Comparison of ENCODE assay signal across 9 cellular contexts in genomic region chr1:40421694-40422384, GRCh38. TPM values are rescaled to one million over a fixed set of nuclear protein-coding genes. Genes with fewer than 3 reads are reported as not detected.
DNase-seq lines count a peak whose midpoint lies in the region; TF ChIP-seq lines count a peak whose summit lies in the region.
"Had no signal": no experiment of that assay in that cellular context is flagged by ENCODE, and none has a peak within 500 bp of the region (broad histone marks: within the 10 kb centered on the region; RNA-seq: fewer than 3 reads in every experiment).

No MANE protein-coding gene starts in this region.

- no peak overlapping the region for H3K27ac ChIP-seq in smooth muscle cell (ENCODE audit: low read depth)

- peaks cover 4% of the 10 kb centered on the region for H3K4me1 ChIP-seq in smooth muscle cell (ENCODE audit: low read depth)

- peaks cover 53% of the 10 kb centered on the region for H3K36me3 Mint-ChIP-seq in activated naive CD4-positive, alpha-beta T cell treated with anti-CD3 and anti-CD28 coated beads, Interleukin-2, amount 50 U/mL, for 24 hours
- peaks cover 28% of the 10 kb centered on the region for H3K36me3 Mint-ChIP-seq in type B pancreatic cell

- H3K4me3 Mint-ChIP-seq in activated naive CD4-positive, alpha-beta T cell treated with anti-CD3 and anti-CD28 coated beads, Interleukin-2, amount 50 U/mL, for 24 hours = no peak overlapping the region
- H3K4me3 Mint-ChIP-seq in type B pancreatic cell = no peak overlapping the region
- H3K4me3 Mint-ChIP-seq: CD4-positive, CD25-positive, alpha-beta regulatory T cell had no signal

- H3K27me3 Mint-ChIP-seq in activated naive CD4-positive, alpha-beta T cell treated with anti-CD3 and anti-CD28 coated beads, Interleukin-2, amount 50 U/mL, for 24 hours = no peaks in the 10 kb centered on the region
- H3K27me3 Mint-ChIP-seq in type B pancreatic cell = no peaks in the 10 kb centered on the region
- H3K27me3 Mint-ChIP-seq: CD4-positive, CD25-positive, alpha-beta regulatory T cell had no signal

- peaks cover 7% of the 10 kb centered on the region for H3K36me3 ChIP-seq in smooth muscle cell (ENCODE audit: low read depth)

- H3F3A ChIP-seq in smooth muscle cell (ENCODE audit: low read depth) = no peaks in the 10 kb centered on the region

- no peaks in the 10 kb centered on the region for H3K9me3 ChIP-seq in smooth muscle cell (replicated peaks; ENCODE audit: low read depth)

- in situ Hi-C loops in SK-MEL-5 (cut with HindIII; ENCODE audit: low pct_unique_long_range_greater_than_20kb, low sequenced_read_pairs) = no loop called here

- no peak overlapping the region for H2AFZ ChIP-seq in smooth muscle cell (ENCODE audit: low read depth)

- H3K4me1 Mint-ChIP-seq in activated naive CD4-positive, alpha-beta T cell treated with anti-CD3 and anti-CD28 coated beads, Interleukin-2, amount 50 U/mL, for 24 hours = peaks cover 9% of the 10 kb centered on the region
- peaks cover 26% of the 10 kb centered on the region for H3K4me1 Mint-ChIP-seq in type B pancreatic cell (ENCODE audit: unreplicated experiment)

- H3K4me2 ChIP-seq in smooth muscle cell = no peak overlapping the region

- H3K27me3 ChIP-seq in smooth muscle cell (ENCODE audit: low read depth) = no peaks in the 10 kb centered on the region

- TF ChIP-seq CTCF in type B pancreatic cell (conservative IDR thresholded peaks at IDR 0.05) = no peak
- no peak for TF ChIP-seq CTCF in smooth muscle cell (IDR thresholded peaks at IDR 0.05; ENCODE audit: borderline replicate concordance, insufficient read depth, poor library complexity, severe bottlenecking)

- H3K4me3 ChIP-seq in smooth muscle cell = no peak overlapping the region

- WGBS in smooth muscle cell (ENCODE audit: low lambda C conversion rate) = 82% methylated on average over 8 of the region's 8 CpGs

- H3K27ac Mint-ChIP-seq in activated naive CD4-positive, alpha-beta T cell treated with anti-CD3 and anti-CD28 coated beads, Interleukin-2, amount 50 U/mL, for 24 hours = peak overlapping the region; percentile 13
- H3K27ac Mint-ChIP-seq in type B pancreatic cell = peak overlapping the region; percentile 59

- intact Hi-C loops in head of caudate nucleus (cut with DNase I) = no loop called here

- no peaks in the 10 kb centered on the region for H3K79me2 ChIP-seq in smooth muscle cell (ENCODE audit: low read depth)

- no peaks in the 10 kb centered on the region for H4K20me1 ChIP-seq in smooth muscle cell (ENCODE audit: low read depth)

- no peak overlapping the region for H3K9ac ChIP-seq in smooth muscle cell (ENCODE audit: low read depth)

- H3K9me3 Mint-ChIP-seq in activated naive CD4-positive, alpha-beta T cell treated with anti-CD3 and anti-CD28 coated beads, Interleukin-2, amount 50 U/mL, for 24 hours = no peaks in the 10 kb centered on the region
- H3K9me3 Mint-ChIP-seq in type B pancreatic cell = no peaks in the 10 kb centered on the region

- no peak for DNase-seq in activated naive CD4-positive, alpha-beta T cell treated with Interleukin-2 at 50 U/mL for 16 hours
- DNase-seq in SK-MEL-5 (ENCODE audit: low read depth, low spot score) (peak; percentile 2), head of caudate nucleus (peak; percentile 21 to 89 (median 65)), type B pancreatic cell (ENCODE audit: extremely low spot score, unreplicated experiment) (no peak), smooth muscle cell (lab: John Stamatoyannopoulos, UW; ENCODE audit: unreplicated experiment) (no peak), SIG-M5 treated with dmso at 0.1 percent for 504 hours (lab: John Stamatoyannopoulos, UW; ENCODE audit: unreplicated experiment) (no peak), NCI-H524 treated with DMSO at 0.1 percent for 48 hours (lab: John Stamatoyannopoulos, UW) (no peak)
- DNase-seq: CD4-positive, CD25-positive, alpha-beta regulatory T cell had no signal

RNA-seq across cellular contexts. Expression of gene ZFP69B, which starts 28.4 kb away (rescaled TPM):
- total RNA-seq in SK-MEL-5 (2014; rRNA removed; shearing (Covaris generic)) = 3.3 and 3.4 TPM in 2 replicates
- polyA plus RNA-seq in SK-MEL-5 (2015; cell fraction: cytosol; rRNA removed) = 1.6 and 2.0 TPM in 2 replicates
- 2.0 and 2.8 TPM in 2 replicates for polyA plus RNA-seq in SK-MEL-5 (2015; cell fraction: nucleus; rRNA removed)
- total RNA-seq in type B pancreatic cell (ENCODE audit: low replicate concordance) (3.2 and 9.5 TPM in 2 replicates), smooth muscle cell (6.5 and 6.8 TPM in 2 replicates)
- polyA plus RNA-seq in smooth muscle cell = 1.5 and 4.3 TPM in 2 replicates

RNA-seq across cellular contexts. Expression of gene SMAP2, which starts 48.3 kb away (rescaled TPM):
- total RNA-seq in SK-MEL-5 (2014; rRNA removed; shearing (Covaris generic)) = 20.5 and 21.1 TPM in 2 replicates
- polyA plus RNA-seq in SK-MEL-5 (2015; cell fraction: cytosol; rRNA removed) = 31.1 and 40.8 TPM in 2 replicates
- 23.2 and 38.4 TPM in 2 replicates for polyA plus RNA-seq in SK-MEL-5 (2015; cell fraction: nucleus; rRNA removed)
- total RNA-seq in type B pancreatic cell (ENCODE audit: low replicate concordance) (16.8 and 20.9 TPM in 2 replicates), smooth muscle cell (16.0 and 18.4 TPM in 2 replicates)
- 22.5 and 29.7 TPM in 2 replicates for polyA plus RNA-seq in smooth muscle cell

RNA-seq across cellular contexts. Expression of gene ZFP69, which starts 55.3 kb away (rescaled TPM):
- 4.0 and 5.7 TPM in 2 replicates for total RNA-seq in SK-MEL-5 (2014; rRNA removed; shearing (Covaris generic))
- 3.1 and 4.5 TPM in 2 replicates for polyA plus RNA-seq in SK-MEL-5 (2015; cell fraction: cytosol; rRNA removed)
- polyA plus RNA-seq in SK-MEL-5 (2015; cell fraction: nucleus; rRNA removed) = 4.6 and 7.6 TPM in 2 replicates
- total RNA-seq in type B pancreatic cell (ENCODE audit: low replicate concordance) (2.2 and 5.1 TPM in 2 replicates), smooth muscle cell (2.1 and 2.6 TPM in 2 replicates)
- 0.97 and 4.3 TPM in 2 replicates for polyA plus RNA-seq in smooth muscle cell

Comparison
In these comparisons a context has a peak if more than half of its experiments do, and no peak if none do; other contexts are left out.
1. DNase-seq: peak in SK-MEL-5 (single experiment) and head of caudate nucleus (42 of 42); none in activated naive CD4-positive, alpha-beta T cell treated with Interleukin-2 at 50 U/mL for 16 hours (single experiment), type B pancreatic cell (single experiment), smooth muscle cell (single experiment), SIG-M5 treated with dmso at 0.1 percent for 504 hours (single experiment) and NCI-H524 treated with DMSO at 0.1 percent for 48 hours (single experiment).